In genomic region chr19:37655689-37656491, GRCh38 we compare ENCODE assay signal across 1 cellular context.
A peak's percentile ranks its signal among the peaks of the same experiment; 100 is the strongest.
TF ChIP-seq lines count a peak whose summit lies in the region.

No MANE protein-coding gene starts in this region.

TF ChIP-seq in HepG2, 621 proteins besides CTCF, POLR2A, EP300 and RAD21 (continued from another document and continues in another):
- TF ChIP-seq ZFP91 (CRISPR knock-in tag; IDR thresholded peaks at IDR 0.05; ENCODE audit: borderline replicate concordance) (peak; percentile 58), ARNTL (CRISPR knock-in tag; IDR thresholded peaks at IDR 0.05) (peak; percentile 79), HNRNPH1 (optimal IDR thresholded peaks at IDR 0.05; ENCODE audit: low read depth, low read length) (no peak), DBP (CRISPR knock-in tag; IDR thresholded peaks at IDR 0.05; ENCODE audit: not compliant biosample characterization) (no peak), ZNF629 (CRISPR knock-in tag; conservative IDR thresholded peaks at IDR 0.05) (no peak), ZNF530 (CRISPR knock-in tag; IDR thresholded peaks at IDR 0.05; ENCODE audit: low read depth) (no peak), ZBTB7B (CRISPR knock-in tag; IDR thresholded peaks at IDR 0.05) (peak; percentile 77), ZNF609 (CRISPR knock-in tag; IDR thresholded peaks at IDR 0.05; ENCODE audit: borderline replicate concordance) (peak; percentile 68; the same call in 1 of the 2 replicates), CAMTA2 (CRISPR knock-in tag; IDR thresholded peaks at IDR 0.05; ENCODE audit: borderline replicate concordance) (no peak), EEA1 (CRISPR knock-in tag; IDR thresholded peaks at IDR 0.05; ENCODE audit: borderline replicate concordance) (peak; percentile 73; the same call in 1 of the 2 replicates), NR0B2 (CRISPR knock-in tag; IDR thresholded peaks at IDR 0.05) (0 out of 2 replicates have a peak, but pooled peaks have one; percentile 64), ZNF607 (CRISPR knock-in tag; IDR thresholded peaks at IDR 0.05; ENCODE audit: borderline replicate concordance) (no peak; the same call in 1 of the 2 replicates), DRAP1 (CRISPR knock-in tag; IDR thresholded peaks at IDR 0.05) (0 out of 2 replicates have a peak, but pooled peaks have one; percentile 34), ZFP36L1 (CRISPR knock-in tag; IDR thresholded peaks at IDR 0.05) (no peak; the same call in 1 of the 2 replicates), ZNF276 (CRISPR knock-in tag; IDR thresholded peaks at IDR 0.05; ENCODE audit: low read depth) (peak; percentile 22; the same call in 1 of the 2 replicates), CENPBD1 (CRISPR knock-in tag; IDR thresholded peaks at IDR 0.05; ENCODE audit: borderline replicate concordance, low read depth) (no peak), HOXA9 (CRISPR knock-in tag; IDR thresholded peaks at IDR 0.05; ENCODE audit: borderline replicate concordance) (no peak; the same call in 1 of the 2 replicates), ZNF776 (CRISPR knock-in tag; IDR thresholded peaks at IDR 0.05) (peak; percentile 28), NCOA2 (CRISPR knock-in tag; IDR thresholded peaks at IDR 0.05) (0 out of 2 replicates have a peak, but pooled peaks have one; percentile 23), ZBTB37 (CRISPR knock-in tag; IDR thresholded peaks at IDR 0.05) (no peak; the same call in 1 of the 2 replicates), MAZ (IDR thresholded peaks at IDR 0.05; ENCODE audit: borderline replicate concordance, low read depth, low read length) (peak; percentile 74; the same call in 1 of the 2 replicates), MAZ (CRISPR knock-in tag; IDR thresholded peaks at IDR 0.05; ENCODE audit: low read depth) (peak; percentile 90), ELK4 (CRISPR knock-in tag; IDR thresholded peaks at IDR 0.05; ENCODE audit: borderline replicate concordance) (no peak), CCAR2 (optimal IDR thresholded peaks at IDR 0.05; ENCODE audit: low read depth, low read length) (no peak), ZNF160 (CRISPR knock-in tag; IDR thresholded peaks at IDR 0.05) (no peak), ZNF766 (CRISPR knock-in tag; IDR thresholded peaks at IDR 0.05; ENCODE audit: borderline replicate concordance) (peak; percentile 37; the same call in 1 of the 2 replicates), MTA1 (CRISPR knock-in tag; IDR thresholded peaks at IDR 0.05; ENCODE audit: borderline replicate concordance) (0 out of 2 replicates have a peak, but pooled peaks have one; percentile 70), ZBTB25 (CRISPR knock-in tag; IDR thresholded peaks at IDR 0.05) (0 out of 2 replicates have a peak, but pooled peaks have one; percentile 5), FOXA3 (CRISPR knock-in tag; IDR thresholded peaks at IDR 0.05) (peak; percentile 69), HES4 (CRISPR knock-in tag; IDR thresholded peaks at IDR 0.05; ENCODE audit: borderline replicate concordance) (peak; percentile 60; the same call in 1 of the 2 replicates), MXD4 (CRISPR knock-in tag; IDR thresholded peaks at IDR 0.05) (peak; percentile 90), CREM (IDR thresholded peaks at IDR 0.05) (peak; percentile 33; the same call in 1 of the 2 replicates), CREM (CRISPR knock-in tag; IDR thresholded peaks at IDR 0.05) (no peak), HOXA3 (CRISPR knock-in tag; IDR thresholded peaks at IDR 0.05) (peak; percentile 90), GATA4 (IDR thresholded peaks at IDR 0.05; ENCODE audit: borderline replicate concordance, low read depth) (0 out of 2 replicates have a peak, but pooled peaks have one; percentile 4), KLF6 (CRISPR knock-in tag; IDR thresholded peaks at IDR 0.05) (0 out of 2 replicates have a peak, but pooled peaks have one; percentile 26), ZNF614 (CRISPR knock-in tag; IDR thresholded peaks at IDR 0.05; ENCODE audit: borderline replicate concordance) (peak; percentile 74; the same call in 1 of the 2 replicates), CHD4 (IDR thresholded peaks at IDR 0.05; ENCODE audit: borderline replicate concordance, low read length) (no peak), HOXA5 (CRISPR knock-in tag; IDR thresholded peaks at IDR 0.05) (0 out of 2 replicates have a peak, but pooled peaks have one; percentile 17), ZEB1 (IDR thresholded peaks at IDR 0.05; ENCODE audit: insufficient replicate concordance, low read depth) (no peak), MNT (IDR thresholded peaks at IDR 0.05) (peak; percentile 68), HMG20B (CRISPR knock-in tag; conservative IDR thresholded peaks at IDR 0.05) (no peak; the same call in 1 of the 2 replicates), BRCA1 (CRISPR knock-in tag; IDR thresholded peaks at IDR 0.05) (0 out of 2 replicates have a peak, but pooled peaks have one; percentile 52), SMAD1 (CRISPR knock-in tag; IDR thresholded peaks at IDR 0.05; ENCODE audit: borderline replicate concordance, low read depth) (peak; percentile 92; the same call in 1 of the 2 replicates), PBX2 (CRISPR knock-in tag; IDR thresholded peaks at IDR 0.05) (peak; percentile 72)
